Comparison of ENCODE assay signal across 11 cellular contexts in the genomic region with DNA sequence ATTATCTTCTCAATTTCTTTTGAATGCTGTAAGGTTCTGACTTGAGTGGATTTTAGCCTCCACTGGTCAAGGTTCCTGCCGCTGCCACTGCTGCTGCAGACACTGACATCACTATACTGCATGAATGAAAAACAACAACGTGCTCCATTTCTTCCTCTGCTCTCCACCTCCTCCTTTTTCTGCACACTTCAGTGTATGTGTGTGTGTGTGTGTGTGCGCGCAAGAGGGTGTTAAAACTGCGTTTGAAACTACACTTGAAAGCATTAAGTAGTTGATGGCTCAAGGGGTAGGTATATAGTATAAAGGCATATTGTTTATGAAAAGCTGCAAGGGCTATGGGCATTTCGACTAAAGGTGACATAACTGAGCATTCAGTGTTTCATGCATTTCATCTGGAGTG. TPM values are rescaled to one million over a fixed set of nuclear protein-coding genes. Genes with fewer than 3 reads are reported as not detected.
A peak's percentile ranks its signal among the peaks of the same experiment; 100 is the strongest.
DNase-seq lines count a peak whose midpoint lies in the region; ATAC-seq and TF ChIP-seq lines count a peak whose summit lies in the region.
"Had no signal": no experiment of that assay in that cellular context is flagged by ENCODE, and none has a peak within 500 bp of the region (broad histone marks: within the 10 kb centered on the region; RNA-seq: fewer than 3 reads in every experiment).

No MANE protein-coding gene starts in this region.

- CTCF ChIA-PET in MCF 10A (lab: Yijun Ruan, JAX), result interaction anchor here (0.6 to 2.2 kb wide), 4 partner anchors 63 to 331 kb away, joined by 3 to 5 read pairs (median 3); a partner anchor contains a TSS

- no peak overlapping the region for H3K27ac ChIP-seq in breast epithelium
- H3K27ac ChIP-seq: pancreas had no signal

- no peaks in the 10 kb centered on the region for H3K27me3 Mint-ChIP-seq in MCF 10A (ENCODE audit: insufficient read depth, unreplicated experiment)
- H3K27me3 Mint-ChIP-seq in activated T-cell treated with anti-CD3 and anti-CD28 coated beads, Interleukin-2, amount 50 U/mL, for 72 hours (ENCODE audit: low read depth), result no peaks in the 10 kb centered on the region
- H3K27me3 Mint-ChIP-seq: activated naive CD8-positive, alpha-beta T cell had no signal

- peaks cover 5% of the 10 kb centered on the region for H3K4me1 Mint-ChIP-seq in MCF 10A (ENCODE audit: insufficient read depth, unreplicated experiment)
- peaks cover 46% of the 10 kb centered on the region for H3K4me1 Mint-ChIP-seq in activated T-cell treated with anti-CD3 and anti-CD28 coated beads, Interleukin-2, amount 50 U/mL, for 72 hours (ENCODE audit: low read depth)

- POLR2A ChIA-PET in MCF 10A (lab: Yijun Ruan, JAX), result interaction anchor here (0.6 to 5.7 kb wide), 5 partner anchors 17 to 207 kb away, joined by 3 to 80 read pairs (median 3); no protein-coding TSS in a partner anchor

- TF ChIP-seq CTCF in breast epithelium (IDR thresholded peaks at IDR 0.05) (no peak), MCF 10A (IDR thresholded peaks at IDR 0.05; ENCODE audit: unreplicated experiment) (no peak)

- DNase-seq in breast epithelium (ENCODE audit: low spot score in 2 of 2), result no peak
- DNase-seq in MCF 10A (ENCODE audit: unreplicated experiment), result no peak
- peak; percentile 59 for DNase-seq in RPMI8226
- peak; percentile 44 for DNase-seq in medulla oblongata (ENCODE audit: extremely low spot score)
- DNase-seq in 8988T, result no peak
- DNase-seq in activated T-cell treated with anti-CD3 and anti-CD28 coated beads, Interleukin-2, amount 50 U/mL, for 72 hours, result no peak
- DNase-seq: GOT3, pancreas had no signal

- no peaks in the 10 kb centered on the region for H3K27me3 ChIP-seq in breast epithelium
- H3K27me3 ChIP-seq: pancreas had no signal

- H3K36me3 ChIP-seq in breast epithelium, result no peaks in the 10 kb centered on the region
- H3K36me3 ChIP-seq: pancreas had no signal

- no peaks in the 10 kb centered on the region for H3K9me3 Mint-ChIP-seq in MCF 10A (ENCODE audit: unreplicated experiment)
- no peaks in the 10 kb centered on the region for H3K9me3 Mint-ChIP-seq in activated T-cell treated with anti-CD3 and anti-CD28 coated beads, Interleukin-2, amount 50 U/mL, for 72 hours

- H3K4me1 ChIP-seq in breast epithelium, result no peaks in the 10 kb centered on the region

- H3K4me3 Mint-ChIP-seq in MCF 10A (ENCODE audit: unreplicated experiment), result no peak overlapping the region
- H3K4me3 Mint-ChIP-seq in activated T-cell treated with anti-CD3 and anti-CD28 coated beads, Interleukin-2, amount 50 U/mL, for 72 hours, result no peak overlapping the region
- H3K4me3 Mint-ChIP-seq: activated naive CD8-positive, alpha-beta T cell had no signal

- H3K9me3 ChIP-seq in breast epithelium, result no peaks in the 10 kb centered on the region
- H3K9me3 ChIP-seq: pancreas had no signal

- ATAC-seq in HG03159 (IDR thresholded peaks at IDR 0.05; ENCODE audit: unreplicated experiment) (no peak), HG03175 (IDR thresholded peaks at IDR 0.05; ENCODE audit: unreplicated experiment) (no peak)
- ATAC-seq in activated T-cell treated with anti-CD3 and anti-CD28 coated beads, Interleukin-2, amount 50 U/mL, for 72 hours (replicated peaks in 1 of 2), result no peak
- ATAC-seq: pancreas had no signal

- intact Hi-C loops in breast epithelium (cut with DNase I; ENCODE audit: low total_unique reads) (no loop called here), MCF 10A (cut with micrococcal nuclease) (no loop called here)

- H3K27ac Mint-ChIP-seq in MCF 10A (ENCODE audit: low read depth, unreplicated experiment), result no peak overlapping the region
- H3K27ac Mint-ChIP-seq in activated T-cell treated with anti-CD3 and anti-CD28 coated beads, Interleukin-2, amount 50 U/mL, for 72 hours, result no peak overlapping the region
- H3K27ac Mint-ChIP-seq: activated naive CD8-positive, alpha-beta T cell had no signal

- BruUV-seq in MCF 10A (replicated peaks; lab: Mats Ljungman, UMichigan), result no TSS peak

- H3K4me3 ChIP-seq in breast epithelium, result peak overlapping the region in 2 of 3 donors; percentile 15 to 94
- H3K4me3 ChIP-seq: pancreas had no signal

- TF ChIP-seq POLR2A in breast epithelium (IDR thresholded peaks at IDR 0.05), result no peak

- no peaks in the 10 kb centered on the region for H3K36me3 Mint-ChIP-seq in MCF 10A (ENCODE audit: insufficient read depth, unreplicated experiment)
- H3K36me3 Mint-ChIP-seq in activated T-cell treated with anti-CD3 and anti-CD28 coated beads, Interleukin-2, amount 50 U/mL, for 72 hours (ENCODE audit: insufficient read depth in 2 of 2), result no peaks in the 10 kb centered on the region
- H3K36me3 Mint-ChIP-seq: activated naive CD8-positive, alpha-beta T cell had no signal

RNA-seq across cellular contexts. Expression of a gene that starts 3.5 kb away (rescaled TPM):
- total RNA-seq in breast epithelium (10 to 100 TPM; 11.7 to 29.1 (median 18.4) TPM), MCF 10A (2022) (5.3 and 7.4 TPM in 2 replicates)
- 10 to 100 TPM; 25.3 to 26.1 TPM for total RNA-seq in activated T-cell treated with anti-CD3 and anti-CD28 coated beads, Interleukin-2, amount 50 U/mL, for 72 hours

Comparison
In these comparisons a context has a peak if more than half of its experiments do, and no peak if none do; other contexts are left out.
1. DNase-seq: peak in RPMI8226 (single experiment) and medulla oblongata (single experiment); none in breast epithelium (0 of 2), MCF 10A (single experiment), 8988T (single experiment) and activated T-cell treated with anti-CD3 and anti-CD28 coated beads, Interleukin-2, amount 50 U/mL, for 72 hours (0 of 2).